Comparison of ENCODE assay signal across 2 cellular contexts in the genomic region with DNA sequence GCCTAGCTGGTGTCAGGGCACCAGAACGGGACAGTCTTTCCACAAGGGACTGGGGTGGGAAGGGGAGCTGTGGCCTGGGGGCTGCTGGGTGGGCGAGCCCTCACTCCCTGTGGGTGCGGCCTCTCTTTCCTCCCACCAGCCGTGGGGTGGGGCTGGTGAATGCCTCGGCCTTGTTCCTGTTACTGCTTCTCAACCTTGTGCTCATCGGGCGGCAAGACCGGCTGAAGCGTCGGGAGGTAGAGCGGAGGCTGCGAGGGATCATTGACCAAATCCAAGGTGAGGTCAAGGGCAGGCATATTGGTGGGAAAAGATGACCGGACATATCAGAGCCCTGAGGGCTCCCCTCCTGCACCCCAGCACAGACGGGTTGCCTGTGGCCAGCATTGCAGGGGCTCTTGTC.
TF ChIP-seq lines count a peak whose summit lies in the region.

No MANE protein-coding gene starts in this region.

TF ChIP-seq in HEK293T, 16 proteins besides CTCF, POLR2A, EP300 and RAD21 (continued from another document):
- TF ChIP-seq SUZ12 (IDR thresholded peaks at IDR 0.05) (no peak), BHLHE40 (IDR thresholded peaks at IDR 0.05; ENCODE audit: borderline replicate concordance) (no peak), NFRKB (IDR thresholded peaks at IDR 0.05) (no peak)

TF ChIP-seq in SK-N-SH, 30 proteins besides CTCF, POLR2A, EP300 and RAD21 (continued from another document):
- TF ChIP-seq POLR2AphosphoS5 (IDR thresholded peaks at IDR 0.05; ENCODE audit: low read depth, low read length) (no peak), TAF1 (IDR thresholded peaks at IDR 0.05; ENCODE audit: borderline replicate concordance, low read depth, low read length) (no peak), GABPA (IDR thresholded peaks at IDR 0.05; ENCODE audit: low read depth) (no peak), RCOR1 (IDR thresholded peaks at IDR 0.05; ENCODE audit: low read length) (no peak)
